12 cellular contexts compared by ENCODE assay signal in the genomic region with DNA sequence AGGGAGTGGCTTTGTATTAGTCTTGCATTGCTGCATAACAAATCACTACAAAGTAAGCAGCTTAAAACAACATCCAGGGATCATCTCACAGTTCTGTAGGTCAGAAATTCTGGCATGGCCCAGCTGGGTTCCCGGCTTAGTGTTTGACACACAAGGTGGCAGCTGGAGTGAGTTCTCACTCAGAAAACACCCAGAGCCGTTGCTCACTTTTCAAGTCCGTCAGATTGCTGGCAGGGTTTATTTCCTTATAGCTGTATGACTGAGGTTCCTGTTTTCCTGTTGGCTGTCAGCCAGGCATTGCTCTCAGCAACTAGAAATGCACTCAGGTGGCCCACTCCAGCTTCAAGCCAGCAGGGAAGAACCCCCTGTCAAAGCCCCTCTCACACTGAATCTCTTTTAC.
DNase-seq lines count a peak whose midpoint lies in the region; ATAC-seq and TF ChIP-seq lines count a peak whose summit lies in the region.
"Had no signal": no experiment of that assay in that cellular context is flagged by ENCODE, and none has a peak within 500 bp of the region (broad histone marks: within the 10 kb centered on the region; RNA-seq: fewer than 3 reads in every experiment).

No MANE protein-coding gene starts in this region.

- no peaks in the 10 kb centered on the region for H3K27me3 ChIP-seq in neural progenitor cell
- H3K27me3 ChIP-seq: brain microvascular endothelial cell had no signal

- H3K36me3 Mint-ChIP-seq in neural progenitor cell = no peaks in the 10 kb centered on the region

- H3K4me3 ChIP-seq in astrocyte of the cerebellum (ENCODE audit: low read depth, low read length) (no peak overlapping the region), neural progenitor cell (no peak overlapping the region)

- no peaks in the 10 kb centered on the region for H3K9me3 ChIP-seq in neural progenitor cell (ENCODE audit: low read depth)

- H3K4me3 Mint-ChIP-seq in stimulated activated naive CD8-positive, alpha-beta T cell treated with anti-CD3 and anti-CD28 coated beads, Interleukin-15, amount 100 ng/mL, for 72 hours = no peak overlapping the region
- H3K4me3 Mint-ChIP-seq in neural progenitor cell = no peak overlapping the region

- H3K9ac ChIP-seq in neural progenitor cell = no peak overlapping the region

- no peaks in the 10 kb centered on the region for H3K36me3 ChIP-seq in neural progenitor cell
- H3K36me3 ChIP-seq: brain microvascular endothelial cell had no signal

- no peak overlapping the region for H3K27ac Mint-ChIP-seq in stimulated activated naive CD8-positive, alpha-beta T cell treated with anti-CD3 and anti-CD28 coated beads, Interleukin-15, amount 100 ng/mL, for 72 hours
- H3K27ac Mint-ChIP-seq in neural progenitor cell = no peak overlapping the region

- no peak overlapping the region for H2AFZ ChIP-seq in neural progenitor cell (replicated peaks)

- in situ Hi-C loops in astrocyte of the cerebellum (cut with HindIII; ENCODE audit: low sequenced_read_pairs) = no loop called here

- ATAC-seq in stimulated activated naive CD8-positive, alpha-beta T cell treated with anti-CD3 and anti-CD28 coated beads, Interleukin-15, amount 100 ng/mL, for 72 hours = no peak
- ATAC-seq in HG03565 (IDR thresholded peaks at IDR 0.05; ENCODE audit: unreplicated experiment) (no peak), GM19395 (IDR thresholded peaks at IDR 0.05; ENCODE audit: unreplicated experiment) (no peak)

- H3K4me2 ChIP-seq in neural progenitor cell = no peak overlapping the region

- no peaks in the 10 kb centered on the region for H3K79me2 ChIP-seq in neural progenitor cell (ENCODE audit: low read depth)

- DNase-seq in H4 (ENCODE audit: low spot score) (peak; percentile 6), NCI-H2081 (lab: John Stamatoyannopoulos, UW) (peak; percentile 55 to 86), astrocyte of the cerebellum (ENCODE audit: low read depth) (peak; percentile 4), mucosa of gallbladder (ENCODE audit: low spot score) (peak; percentile 72), neural progenitor cell (ENCODE audit: low spot score) (no peak)
- no peak for DNase-seq in stimulated activated naive CD8-positive, alpha-beta T cell treated with anti-CD3 and anti-CD28 coated beads, Interleukin-15, amount 100 ng/mL, for 72 hours
- DNase-seq: activated CD8-positive, alpha-beta memory T cell treated with anti-CD3 and anti-CD28 coated beads, Interleukin-2, amount 50 U/mL, for 4 hours; brain microvascular endothelial cell; foreskin fibroblast; NCI-H446 had no signal

- TF ChIP-seq CTCF in astrocyte of the cerebellum (IDR thresholded peaks at IDR 0.05; ENCODE audit: low read depth, low read length, missing control alignments) (no peak), neural progenitor cell (IDR thresholded peaks at IDR 0.05) (no peak)

- H3K4me1 ChIP-seq in neural progenitor cell = no peaks in the 10 kb centered on the region

- H3K27ac ChIP-seq in neural progenitor cell = no peak overlapping the region
- H3K27ac ChIP-seq: brain microvascular endothelial cell had no signal

- H4K20me1 ChIP-seq in neural progenitor cell (ENCODE audit: low read depth) = no peaks in the 10 kb centered on the region

- peaks cover 0 to 7% of the 10 kb centered on the region in 2 donors for H3K9me3 Mint-ChIP-seq in stimulated activated naive CD8-positive, alpha-beta T cell treated with anti-CD3 and anti-CD28 coated beads, Interleukin-15, amount 100 ng/mL, for 72 hours
- H3K9me3 Mint-ChIP-seq in neural progenitor cell = peaks cover 2% of the 10 kb centered on the region

- H3F3A ChIP-seq in neural progenitor cell (ENCODE audit: low read depth) = no peaks in the 10 kb centered on the region

- no peaks in the 10 kb centered on the region for H3K4me1 Mint-ChIP-seq in stimulated activated naive CD8-positive, alpha-beta T cell treated with anti-CD3 and anti-CD28 coated beads, Interleukin-15, amount 100 ng/mL, for 72 hours
- H3K4me1 Mint-ChIP-seq in neural progenitor cell = no peaks in the 10 kb centered on the region

- H3K27me3 Mint-ChIP-seq in stimulated activated naive CD8-positive, alpha-beta T cell treated with anti-CD3 and anti-CD28 coated beads, Interleukin-15, amount 100 ng/mL, for 72 hours = no peaks in the 10 kb centered on the region
- no peaks in the 10 kb centered on the region for H3K27me3 Mint-ChIP-seq in neural progenitor cell (ENCODE audit: insufficient read depth, low read depth)

Comparison
In these comparisons a context has a peak if more than half of its experiments do, and no peak if none do; other contexts are left out.
1. DNase-seq: peak in H4 (single experiment), NCI-H2081 (2 of 2), astrocyte of the cerebellum (single experiment) and mucosa of gallbladder (single experiment); none in stimulated activated naive CD8-positive, alpha-beta T cell treated with anti-CD3 and anti-CD28 coated beads, Interleukin-15, amount 100 ng/mL, for 72 hours (0 of 2) and neural progenitor cell (single experiment).